In the genomic region with DNA sequence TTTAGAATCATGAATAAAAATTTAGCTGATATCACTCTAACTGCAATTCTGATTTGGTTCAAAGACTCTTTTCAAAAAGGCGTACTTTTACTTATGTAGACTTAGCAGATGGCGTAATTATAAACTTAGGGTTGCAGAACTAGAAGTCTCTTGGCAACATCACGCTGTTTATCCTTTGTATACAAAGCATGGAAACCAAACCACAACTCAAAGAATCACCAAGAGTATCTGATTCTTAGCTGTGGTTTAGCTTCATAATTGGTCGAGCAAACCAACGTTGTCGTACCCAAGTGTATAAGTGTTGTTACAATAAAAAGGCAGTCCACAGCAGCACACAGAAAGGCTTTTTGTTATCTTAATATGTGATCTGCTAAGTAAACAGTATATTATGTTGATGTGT, we compare ENCODE assay signal across 20 cellular contexts. TPM values are rescaled to one million over a fixed set of nuclear protein-coding genes. Genes with fewer than 3 reads are reported as not detected.
"Had no signal": no experiment of that assay in that cellular context is flagged by ENCODE, and none has a peak within 500 bp of the region (broad histone marks: within the 10 kb centered on the region; RNA-seq: fewer than 3 reads in every experiment).

No MANE protein-coding gene starts in this region.

- H3K4me1 ChIP-seq: left lung, prostate gland, right lobe of liver, spleen, transverse colon had no signal

- FAIRE-seq: islet of Langerhans had no signal

- H3K9me3 ChIP-seq: left lung, prostate gland, right lobe of liver, spleen, transverse colon had no signal

- DNase-seq: activated CD4-positive, alpha-beta T cell treated with anti-CD3 and anti-CD28 coated beads for 4 hours; activated CD8-positive, alpha-beta memory T cell treated with anti-CD3 and anti-CD28 coated beads for 24 hours; activated naive CD4-positive, alpha-beta T cell treated with anti-CD3 and anti-CD28 coated beads, Interleukin-2, amount 10 ng/mL, durations not matched to agents 7 days and 5 days; activated T-cell treated with anti-CD3 and anti-CD28 coated beads for 4 hours; amygdala; endodermal cell; erythroblast; foreskin keratinocyte; left lung; occipital lobe; right lobe of liver; spleen; stimulated activated CD4-positive, alpha-beta T cell treated with anti-CD3 and anti-CD28 coated beads, Interleukin-1b, Interleukin-23, amount 100 ng/mL, for 48 hours; stimulated activated naive B cell treated with anti-CD40 and anti-IgM and Interleukin-4, amounts not matched to agents 10 μg/mL and 1 μg/mL and 100 μg/mL, for 72 hours; transverse colon; WERI-Rb-1 had no signal

- H3K27me3 ChIP-seq: foreskin keratinocyte, left lung, right lobe of liver, spleen, transverse colon had no signal

- H3K36me3 ChIP-seq: left lung, prostate gland, right lobe of liver, spleen, transverse colon, WERI-Rb-1 had no signal

- H3K4me3 ChIP-seq: left lung, prostate gland, right lobe of liver, spleen, transverse colon had no signal

- H3K27ac ChIP-seq: foreskin keratinocyte, left lung, prostate gland, right lobe of liver, spleen, WERI-Rb-1 had no signal

RNA-seq across cellular contexts. Expression of gene STMND1, which starts 18.2 kb away (rescaled TPM):
- total RNA-seq: dermis microvascular lymphatic vessel endothelial cell, foreskin keratinocyte, occipital lobe, spleen, subcutaneous adipose tissue had no signal
- polyA plus RNA-seq: foreskin keratinocyte, spleen had no signal
